Comparison of ENCODE assay signal across 13 cellular contexts in genomic region chr19:29285878-29286277, GRCh38.
DNase-seq lines count a peak whose midpoint lies in the region; ATAC-seq, FAIRE-seq and TF ChIP-seq lines count a peak whose summit lies in the region.
"Had no signal": no experiment of that assay in that cellular context is flagged by ENCODE, and none has a peak within 500 bp of the region (broad histone marks: within the 10 kb centered on the region; RNA-seq: fewer than 3 reads in every experiment).

No MANE protein-coding gene starts in this region.

- ATAC-seq in HG02970 (IDR thresholded peaks at IDR 0.05; ENCODE audit: low FRiP score, unreplicated experiment) (no peak), GM18502 (IDR thresholded peaks at IDR 0.05; ENCODE audit: poor library complexity, unreplicated experiment) (no peak)
- ATAC-seq in naive thymus-derived CD8-positive, alpha-beta T cell, result no peak
- ATAC-seq: left ventricle myocardium superior, Right ventricle myocardium inferior had no signal

- H3K27ac ChIP-seq in kidney (ENCODE audit: low read depth in 2 of 2, low read length in 2 of 2), result no peak overlapping the region
- H3K27ac ChIP-seq: skin epidermis had no signal

- POLR2A ChIA-PET in naive thymus-derived CD8-positive, alpha-beta T cell (lab: Charles Lee), result no interaction called here

- peaks cover 0 to 2% (median 0%) of the 10 kb centered on the region in 4 donors for H3K4me1 Mint-ChIP-seq in naive thymus-derived CD8-positive, alpha-beta T cell

- no peak overlapping the region for H3K4me3 Mint-ChIP-seq in naive thymus-derived CD8-positive, alpha-beta T cell

- H3K4me3 ChIP-seq in AG10803 (ENCODE audit: low read length) (no peak overlapping the region), NT2/D1 (ENCODE audit: insufficient read length, low read depth) (no peak overlapping the region), kidney (ENCODE audit: low read length in 2 of 2) (no peak overlapping the region)
- H3K4me3 ChIP-seq: skin epidermis had no signal

- H3K9ac ChIP-seq in NT2/D1 (ENCODE audit: insufficient read length, low read depth) (no peak overlapping the region), kidney (ENCODE audit: low read length in 2 of 2) (no peak overlapping the region)

- H3K9me3 ChIP-seq in NT2/D1 (ENCODE audit: insufficient read depth, low read length), result no peaks in the 10 kb centered on the region
- no peaks in the 10 kb centered on the region for H3K9me3 ChIP-seq in kidney (ENCODE audit: control insufficient read depth in 1 of 2, low read length in 2 of 2)

- DNase-seq in AG10803 (ENCODE audit: low read depth), result no peak
- DNase-seq in ELF-1 (ENCODE audit: low read depth, low spot score), result peak; percentile 71
- DNase-seq in NT2/D1 (ENCODE audit: low read depth, low spot score), result peak; percentile 49
- DNase-seq in left kidney (ENCODE audit: low read depth, low spot score), result peak; percentile 81
- DNase-seq in kidney, result no peak
- no peak for DNase-seq in naive thymus-derived CD8-positive, alpha-beta T cell
- DNase-seq: KBM-7, left ventricle myocardium superior had no signal

- H3K27ac Mint-ChIP-seq in naive thymus-derived CD8-positive, alpha-beta T cell, result no peak overlapping the region

- H3K4me1 ChIP-seq in NT2/D1 (ENCODE audit: insufficient read depth, insufficient read length) (peaks cover 3% of the 10 kb centered on the region), kidney (ENCODE audit: control insufficient read depth in 1 of 2, insufficient read depth in 1 of 2, low read depth in 1 of 2, low read length in 2 of 2) (peaks cover 3 to 9% of the 10 kb centered on the region in 2 donors)

- no peaks in the 10 kb centered on the region for H3K27me3 ChIP-seq in NT2/D1 (ENCODE audit: insufficient read depth, insufficient read length)

- TF ChIP-seq CTCF in AG10803 (conservative IDR thresholded peaks at IDR 0.05; ENCODE audit: low read length), result peak; percentile 17
- no peak for TF ChIP-seq CTCF in kidney (IDR thresholded peaks at IDR 0.05; ENCODE audit: borderline replicate concordance, extremely low read depth, insufficient read depth)

- FAIRE-seq in kidney (lab: Jason Lieb, UNC), result no peak
- FAIRE-seq: astrocyte had no signal

- H3K9me3 Mint-ChIP-seq in naive thymus-derived CD8-positive, alpha-beta T cell, result peaks cover 0 to 2% (median 0%) of the 10 kb centered on the region in 9 donors

- H3K27me3 Mint-ChIP-seq in naive thymus-derived CD8-positive, alpha-beta T cell, result peaks cover 12 to 66% (median 31%) of the 10 kb centered on the region in 5 donors

- H3K36me3 Mint-ChIP-seq in naive thymus-derived CD8-positive, alpha-beta T cell, result no peaks in the 10 kb centered on the region

- intact Hi-C loops in kidney (cut with DNase I), result no loop called here

- H3K36me3 ChIP-seq in NT2/D1 (ENCODE audit: insufficient read depth, insufficient read length, low read length), result no peaks in the 10 kb centered on the region
- H3K36me3 ChIP-seq in kidney (ENCODE audit: control insufficient read depth in 1 of 2, insufficient read depth in 2 of 2, low read length in 2 of 2), result no peaks in the 10 kb centered on the region

Comparison
In these comparisons a context has a peak if more than half of its experiments do, and no peak if none do; other contexts are left out.
1. DNase-seq: peak in ELF-1 (single experiment), NT2/D1 (single experiment) and left kidney (single experiment); none in AG10803 (single experiment), kidney (single experiment) and naive thymus-derived CD8-positive, alpha-beta T cell (0 of 10).